ENCODE assay signal across 8 cellular contexts in genomic region chr10:104329754-104330153, GRCh38. TPM values are rescaled to one million over a fixed set of nuclear protein-coding genes. Genes with fewer than 3 reads are reported as not detected.
A peak's percentile ranks its signal among the peaks of the same experiment; 100 is the strongest.
DNase-seq lines count a peak whose midpoint lies in the region; ATAC-seq and TF ChIP-seq lines count a peak whose summit lies in the region.

No MANE protein-coding gene starts in this region.

- peak overlapping the region; percentile 94 to 100 (median 98) for H3K27ac Mint-ChIP-seq in naive thymus-derived CD8-positive, alpha-beta T cell

- DNase-seq in AG10803 (ENCODE audit: low read depth) (peak; percentile 92), M059J (ENCODE audit: low read depth) (peak; percentile 95), coronary artery (ENCODE audit: low spot score) (no peak), GM10266 (ENCODE audit: extremely low spot score) (no peak), NCI-H2227 (lab: John Stamatoyannopoulos, UW; ENCODE audit: unreplicated experiment) (no peak)
- DNase-seq in naive thymus-derived CD8-positive, alpha-beta T cell: peak in 2 of 10 donors; percentile 19 to 24

- no peaks in the 10 kb centered on the region for H3K9me3 Mint-ChIP-seq in naive thymus-derived CD8-positive, alpha-beta T cell

- H3K27me3 Mint-ChIP-seq in naive thymus-derived CD8-positive, alpha-beta T cell: peaks cover 0 to 2% (median 0%) of the 10 kb centered on the region in 5 donors

- peak overlapping the region; percentile 22 to 89 (median 86) for H3K4me3 Mint-ChIP-seq in naive thymus-derived CD8-positive, alpha-beta T cell

- POLR2A ChIA-PET in naive thymus-derived CD8-positive, alpha-beta T cell (lab: Charles Lee): interaction anchor here (0.9 to 4.9 kb wide), 5 partner anchors 9 to 75 kb away, joined by 3 to 47 read pairs (median 3); partner anchors contain the start of genes GSTO1 and ITPRIP

- H3K4me3 ChIP-seq in AG10803 (ENCODE audit: low read length) (peak overlapping the region; percentile 5), coronary artery (peak overlapping the region; percentile 59)

- peaks cover 60 to 100% (median 97%) of the 10 kb centered on the region in 4 donors for H3K4me1 Mint-ChIP-seq in naive thymus-derived CD8-positive, alpha-beta T cell

- H3K27ac ChIP-seq in coronary artery: peak overlapping the region; percentile 77 to 90

- no peak for ATAC-seq in naive thymus-derived CD8-positive, alpha-beta T cell
- ATAC-seq in HG03025 (IDR thresholded peaks at IDR 0.05; ENCODE audit: low FRiP score, unreplicated experiment) (no peak), GM18867 (IDR thresholded peaks at IDR 0.05; ENCODE audit: unreplicated experiment) (no peak)

- TF ChIP-seq CTCF in AG10803 (conservative IDR thresholded peaks at IDR 0.05; ENCODE audit: low read length) (no peak), coronary artery (IDR thresholded peaks at IDR 0.05) (no peak), GM10266 (IDR thresholded peaks at IDR 0.05; ENCODE audit: control insufficient read depth, insufficient read depth, low read depth, missing control alignments) (no peak)

- H3K36me3 Mint-ChIP-seq in naive thymus-derived CD8-positive, alpha-beta T cell: peaks cover 0 to 14% (median 0%) of the 10 kb centered on the region in 3 donors

RNA-seq across cellular contexts. Expression of gene ITPRIP, which starts 8.5 kb away (rescaled TPM):
- 6.0 and 9.7 TPM in 2 replicates for total RNA-seq in M059J (2014; rRNA removed; shearing (Covaris generic))
- 10 to 100 TPM; 14.2 to 16.0 TPM for total RNA-seq in naive thymus-derived CD8-positive, alpha-beta T cell
- polyA plus RNA-seq in naive thymus-derived CD8-positive, alpha-beta T cell: 10 to 100 TPM; 10.6 to 16.0 (median 15.6) TPM

RNA-seq across cellular contexts. Expression of gene CFAP58, which starts 23.9 kb away (rescaled TPM):
- total RNA-seq in M059J (2014; rRNA removed; shearing (Covaris generic)): 1.0 and 2.9 TPM in 2 replicates
- total RNA-seq in naive thymus-derived CD8-positive, alpha-beta T cell: not detected
- polyA plus RNA-seq in naive thymus-derived CD8-positive, alpha-beta T cell: not detected

Comparison
In these comparisons a context has a peak if more than half of its experiments do, and no peak if none do; other contexts are left out.
1. DNase-seq: peak in AG10803 (single experiment) and M059J (single experiment); none in coronary artery (single experiment), GM10266 (single experiment) and NCI-H2227 (single experiment).